ENCODE assay signal across 9 cellular contexts in genomic region chr7:55224810-55225209, GRCh38.
"Had no signal": no experiment of that assay in that cellular context is flagged by ENCODE, and none has a peak within 500 bp of the region (broad histone marks: within the 10 kb centered on the region; RNA-seq: fewer than 3 reads in every experiment).

No MANE protein-coding gene starts in this region.

- FAIRE-seq: H1, H54, K562 had no signal

- H3K4me2 ChIP-seq: GM23338 had no signal

- H3K4me1 Mint-ChIP-seq: H9 had no signal

- H3K27ac Mint-ChIP-seq: GM23338, H9 had no signal

- H3K4me3 Mint-ChIP-seq: GM23338, H9 had no signal

- H3K4me3 ChIP-seq: GM23338, K562 had no signal

- ATAC-seq: GM23338, K562 had no signal

- DNase-seq: H9, HCEC 1CT, IMR-90, KG1 had no signal

- H3K27ac ChIP-seq: HL-60 had no signal

- H2AFZ ChIP-seq: GM23338 had no signal
